9 cellular contexts compared by ENCODE assay signal in genomic region chr11:67374571-67375276, GRCh38. TPM values are rescaled to one million over a fixed set of nuclear protein-coding genes. Genes with fewer than 3 reads are reported as not detected.
DNase-seq lines count a peak whose midpoint lies in the region; ATAC-seq and TF ChIP-seq lines count a peak whose summit lies in the region.
"Had no signal": no experiment of that assay in that cellular context is flagged by ENCODE, and none has a peak within 500 bp of the region (broad histone marks: within the 10 kb centered on the region; RNA-seq: fewer than 3 reads in every experiment).

No MANE protein-coding gene starts in this region.

- H3K4me1 ChIP-seq in RWPE2 (ENCODE audit: insufficient read depth, poor library complexity, severe bottlenecking), result peaks cover 28% of the 10 kb centered on the region

- peak; percentile 37 for DNase-seq in ELR (ENCODE audit: low read depth)
- DNase-seq in RWPE2 (ENCODE audit: low spot score), result no peak
- DNase-seq in fibroblast of pulmonary artery (ENCODE audit: low read depth), result no peak
- peak; percentile 80 for DNase-seq in renal cortical epithelial cell (ENCODE audit: low read depth)
- DNase-seq in HuH-7.5 (ENCODE audit: low spot score), result no peak
- DNase-seq in NCI-H82 (lab: John Stamatoyannopoulos, UW), result no peak
- DNase-seq: NCI-H446 had no signal

- H3K9me3 ChIP-seq in RWPE2 (ENCODE audit: severe bottlenecking), result no peaks in the 10 kb centered on the region

- ATAC-seq in RWPE2 (ENCODE audit: low read depth), result no peak
- no peak for ATAC-seq in HG03108 (IDR thresholded peaks at IDR 0.05; ENCODE audit: unreplicated experiment)
- ATAC-seq in GM21381 (IDR thresholded peaks at IDR 0.05; ENCODE audit: unreplicated experiment), result no peak

- peak overlapping the region; percentile 65 for H3K4me3 ChIP-seq in RWPE2 (ENCODE audit: severe bottlenecking)
- peak overlapping the region; percentile 64 for H3K4me3 ChIP-seq in fibroblast of pulmonary artery (replicated peaks; ENCODE audit: low read depth, low read length)

- no peaks in the 10 kb centered on the region for H3K36me3 ChIP-seq in RWPE2 (ENCODE audit: low read depth)

- H3K27ac ChIP-seq in RWPE2 (ENCODE audit: poor library complexity, severe bottlenecking), result peak overlapping the region; percentile 89

- H3K27me3 ChIP-seq in RWPE2 (ENCODE audit: insufficient read depth, poor library complexity, severe bottlenecking), result no peaks in the 10 kb centered on the region

- TF ChIP-seq CTCF in RWPE2 (IDR thresholded peaks at IDR 0.05; ENCODE audit: poor library complexity, severe bottlenecking) (no peak), fibroblast of pulmonary artery (IDR thresholded peaks at IDR 0.05; ENCODE audit: low read length, missing control alignments) (no peak)

RNA-seq across cellular contexts. Expression of gene CLCF1, which starts 1.3 kb away (rescaled TPM):
- 13.9 and 22.7 TPM in 2 replicates for total RNA-seq in renal cortical epithelial cell

RNA-seq across cellular contexts. Expression of gene RAD9A, which starts 17.1 kb away (rescaled TPM):
- 5.9 and 8.9 TPM in 2 replicates for total RNA-seq in renal cortical epithelial cell

RNA-seq across cellular contexts. Expression of gene POLD4, which starts 21.4 kb away (rescaled TPM):
- 43.9 and 61.6 TPM in 2 replicates for total RNA-seq in renal cortical epithelial cell

RNA-seq across cellular contexts. Expression of gene PPP1CA, which starts 26.9 kb away (rescaled TPM):
- total RNA-seq in renal cortical epithelial cell, result 171 and 306 TPM in 2 replicates

RNA-seq across cellular contexts. Expression of gene TBC1D10C, which starts 29.2 kb away (rescaled TPM):
- not detected in 2 replicates for total RNA-seq in renal cortical epithelial cell

Comparison
In these comparisons a context has a peak if more than half of its experiments do, and no peak if none do; other contexts are left out.
1. DNase-seq: peak in ELR (single experiment) and renal cortical epithelial cell (single experiment); none in RWPE2 (single experiment), fibroblast of pulmonary artery (single experiment), HuH-7.5 (single experiment) and NCI-H82 (single experiment).